ENCODE assay signal across 1 cellular context in genomic region chr7:96701258-96701657, GRCh38.
A peak's percentile ranks its signal among the peaks of the same experiment; 100 is the strongest.
TF ChIP-seq lines count a peak whose summit lies in the region.

No MANE protein-coding gene starts in this region.

TF ChIP-seq in HepG2, 621 proteins besides CTCF, POLR2A, EP300 and RAD21 (continued from another document):
- TF ChIP-seq THRA (CRISPR knock-in tag; IDR thresholded peaks at IDR 0.05; ENCODE audit: borderline replicate concordance) (no peak), ZBTB1 (CRISPR knock-in tag; IDR thresholded peaks at IDR 0.05; ENCODE audit: borderline replicate concordance) (no peak), TERF1 (CRISPR knock-in tag; IDR thresholded peaks at IDR 0.05) (no peak), ZNF496 (CRISPR knock-in tag; IDR thresholded peaks at IDR 0.05; ENCODE audit: insufficient replicate concordance) (no peak), HNF1A (IDR thresholded peaks at IDR 0.05; ENCODE audit: low read depth) (no peak), HNF1A (CRISPR knock-in tag; IDR thresholded peaks at IDR 0.05; ENCODE audit: borderline replicate concordance) (no peak), ARNTL (CRISPR knock-in tag; IDR thresholded peaks at IDR 0.05) (no peak), CHCHD3 (CRISPR knock-in tag; IDR thresholded peaks at IDR 0.05) (no peak), CHD2 (IDR thresholded peaks at IDR 0.05; ENCODE audit: low read depth, low read length) (no peak), MED8 (CRISPR knock-in tag; IDR thresholded peaks at IDR 0.05; ENCODE audit: insufficient replicate concordance) (no peak), ZMYM3 (CRISPR knock-in tag; IDR thresholded peaks at IDR 0.05) (peak; percentile 46; the same call in 1 of the 2 replicates), ATF6 (CRISPR knock-in tag; conservative IDR thresholded peaks at IDR 0.05) (no peak), ZXDC (CRISPR knock-in tag; IDR thresholded peaks at IDR 0.05) (no peak), ZZZ3 (CRISPR knock-in tag; IDR thresholded peaks at IDR 0.05; ENCODE audit: borderline replicate concordance) (no peak), SMARCE1 (IDR thresholded peaks at IDR 0.05; ENCODE audit: borderline replicate concordance) (no peak), ZNF224 (CRISPR knock-in tag; IDR thresholded peaks at IDR 0.05) (no peak), CBX1 (IDR thresholded peaks at IDR 0.05; ENCODE audit: low read depth) (no peak), ZNF234 (CRISPR knock-in tag; conservative IDR thresholded peaks at IDR 0.05) (no peak), BCL6 (CRISPR knock-in tag; IDR thresholded peaks at IDR 0.05) (peak; percentile 60), CC2D1A (CRISPR knock-in tag; IDR thresholded peaks at IDR 0.05) (no peak), E2F2 (CRISPR knock-in tag; IDR thresholded peaks at IDR 0.05; ENCODE audit: borderline replicate concordance) (no peak), ZNF574 (CRISPR knock-in tag; IDR thresholded peaks at IDR 0.05) (peak; percentile 49), ONECUT2 (CRISPR knock-in tag; IDR thresholded peaks at IDR 0.05) (peak; percentile 63; the same call in 1 of the 2 replicates), SALL1 (CRISPR knock-in tag; IDR thresholded peaks at IDR 0.05) (peak; percentile 35; the same call in 1 of the 2 replicates), GATAD2A (CRISPR knock-in tag; IDR thresholded peaks at IDR 0.05) (peak; percentile 55), MTF1 (CRISPR knock-in tag; IDR thresholded peaks at IDR 0.05) (no peak), HNF4A (CRISPR knock-in tag; IDR thresholded peaks at IDR 0.05) (peak; percentile 38)
TF ChIP-seq in HepG2: peak in this region for 35.
